Comparison of ENCODE assay signal across 14 cellular contexts in the genomic region with DNA sequence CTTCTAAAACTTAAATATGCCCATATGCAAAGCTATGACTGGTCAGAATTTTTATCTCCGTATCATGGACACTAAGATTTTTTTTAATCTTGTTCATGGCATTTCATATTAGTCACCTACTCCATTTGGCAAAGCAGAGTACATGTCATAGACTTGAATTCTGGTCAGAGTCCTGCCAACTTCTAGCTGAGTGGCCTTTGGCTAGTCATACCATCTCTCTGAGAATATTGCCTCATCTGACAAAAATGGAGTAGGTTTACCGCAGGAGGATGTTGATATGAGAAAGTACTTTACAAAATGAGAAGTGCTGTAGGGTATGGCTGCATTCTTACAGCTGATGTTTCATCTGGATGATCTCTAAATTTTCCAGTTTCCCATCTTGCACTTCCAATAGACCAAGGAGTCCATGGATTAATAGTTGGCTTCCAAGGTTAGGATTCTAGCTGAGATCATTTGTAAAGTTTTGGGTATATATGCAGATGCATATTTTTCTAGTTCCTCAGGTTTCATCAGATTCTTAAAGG.
A peak's percentile ranks its signal among the peaks of the same experiment; 100 is the strongest.
DNase-seq lines count a peak whose midpoint lies in the region; ATAC-seq and FAIRE-seq lines count a peak whose summit lies in the region.
"Had no signal": no experiment of that assay in that cellular context is flagged by ENCODE, and none has a peak within 500 bp of the region (broad histone marks: within the 10 kb centered on the region; RNA-seq: fewer than 3 reads in every experiment).

No MANE protein-coding gene starts in this region.

- DNase-seq in AG08395 (ENCODE audit: low spot score) (peak; percentile 91), HTR-8/SVneo (ENCODE audit: insufficient read length, low spot score) (peak; percentile 31), left lobe of liver (ENCODE audit: low spot score) (no peak), T-cell (no peak), iPS-NIHi11 (ENCODE audit: low spot score) (no peak), DMS 273 (lab: John Stamatoyannopoulos, UW; ENCODE audit: unreplicated experiment) (no peak)
- DNase-seq: activated effector memory CD4-positive, alpha-beta T cell treated with anti-CD3 and anti-CD28 coated beads, Interleukin-2, amount 50 U/mL, for 16 hours; CD4-positive, alpha-beta memory T cell; H9; midbrain; stimulated activated naive CD8-positive, alpha-beta T cell treated with anti-CD3 and anti-CD28 coated beads, Interleukin-15, amount 100 ng/mL, for 72 hours had no signal

- POLR2A ChIA-PET in T-cell (lab: Charles Lee), result no interaction called here

- FAIRE-seq in HTR-8/SVneo (lab: Jason Lieb, UNC), result no peak
- FAIRE-seq: endometrium had no signal

- ATAC-seq in activated T-helper 17 cell treated with anti-CD3 and anti-CD28 coated beads, Interleukin-2, amount 50 U/mL, for 72 hours (replicated peaks), result no peak
- ATAC-seq in left lobe of liver (peak; percentile 81), HG03439 (IDR thresholded peaks at IDR 0.05; ENCODE audit: unreplicated experiment) (no peak), T-cell (replicated peaks in 1 of 4) (no peak)
- ATAC-seq: stimulated activated naive CD8-positive, alpha-beta T cell treated with anti-CD3 and anti-CD28 coated beads, Interleukin-15, amount 100 ng/mL, for 72 hours had no signal

- no peak overlapping the region for H3K4me3 Mint-ChIP-seq in activated T-helper 17 cell treated with anti-CD3 and anti-CD28 coated beads, Interleukin-2, amount 50 U/mL, for 72 hours
- no peak overlapping the region for H3K4me3 Mint-ChIP-seq in T-cell
- H3K4me3 Mint-ChIP-seq: CD4-positive, alpha-beta memory T cell; H9; stimulated activated naive CD8-positive, alpha-beta T cell treated with anti-CD3 and anti-CD28 coated beads, Interleukin-15, amount 100 ng/mL, for 72 hours had no signal

- H3K4me1 Mint-ChIP-seq in activated T-helper 17 cell treated with anti-CD3 and anti-CD28 coated beads, Interleukin-2, amount 50 U/mL, for 72 hours, result no peaks in the 10 kb centered on the region
- no peaks in the 10 kb centered on the region for H3K4me1 Mint-ChIP-seq in T-cell
- H3K4me1 Mint-ChIP-seq: CD4-positive, alpha-beta memory T cell; H9 had no signal

- peaks cover 4% of the 10 kb centered on the region for H3K27me3 Mint-ChIP-seq in activated T-helper 17 cell treated with anti-CD3 and anti-CD28 coated beads, Interleukin-2, amount 50 U/mL, for 72 hours
- H3K27me3 Mint-ChIP-seq in T-cell, result peaks cover 0 to 11% of the 10 kb centered on the region in 2 donors
- H3K27me3 Mint-ChIP-seq: stimulated activated naive CD8-positive, alpha-beta T cell treated with anti-CD3 and anti-CD28 coated beads, Interleukin-15, amount 100 ng/mL, for 72 hours had no signal

- H3K27ac Mint-ChIP-seq in activated T-helper 17 cell treated with anti-CD3 and anti-CD28 coated beads, Interleukin-2, amount 50 U/mL, for 72 hours, result peak overlapping the region; percentile 44
- no peak overlapping the region for H3K27ac Mint-ChIP-seq in T-cell
- H3K27ac Mint-ChIP-seq: CD4-positive, alpha-beta memory T cell; H9; stimulated activated naive CD8-positive, alpha-beta T cell treated with anti-CD3 and anti-CD28 coated beads, Interleukin-15, amount 100 ng/mL, for 72 hours had no signal

- H3K36me3 Mint-ChIP-seq in activated T-helper 17 cell treated with anti-CD3 and anti-CD28 coated beads, Interleukin-2, amount 50 U/mL, for 72 hours (ENCODE audit: low read depth), result no peaks in the 10 kb centered on the region
- no peaks in the 10 kb centered on the region for H3K36me3 Mint-ChIP-seq in T-cell
- H3K36me3 Mint-ChIP-seq: CD4-positive, alpha-beta memory T cell had no signal

- CTCF ChIA-PET in T-cell (lab: Charles Lee), result interaction anchor here in 1 of 2 donors (0.5 kb wide), 1 partner anchor 156 kb away, joined by 3 read pairs; no protein-coding TSS in a partner anchor

- no peaks in the 10 kb centered on the region for H3K9me3 Mint-ChIP-seq in activated T-helper 17 cell treated with anti-CD3 and anti-CD28 coated beads, Interleukin-2, amount 50 U/mL, for 72 hours
- peaks cover 0 to under 1% (median 0%) of the 10 kb centered on the region in 3 donors for H3K9me3 Mint-ChIP-seq in T-cell
- H3K9me3 Mint-ChIP-seq: H9; stimulated activated naive CD8-positive, alpha-beta T cell treated with anti-CD3 and anti-CD28 coated beads, Interleukin-15, amount 100 ng/mL, for 72 hours had no signal

Comparison
In these comparisons a context has a peak if more than half of its experiments do, and no peak if none do; other contexts are left out.
1. DNase-seq: peak in AG08395 (single experiment) and HTR-8/SVneo (single experiment); none in left lobe of liver (single experiment), T-cell (0 of 34), iPS-NIHi11 (single experiment) and DMS 273 (single experiment).